Comparison of ENCODE assay signal across 1 cellular context in the genomic region with DNA sequence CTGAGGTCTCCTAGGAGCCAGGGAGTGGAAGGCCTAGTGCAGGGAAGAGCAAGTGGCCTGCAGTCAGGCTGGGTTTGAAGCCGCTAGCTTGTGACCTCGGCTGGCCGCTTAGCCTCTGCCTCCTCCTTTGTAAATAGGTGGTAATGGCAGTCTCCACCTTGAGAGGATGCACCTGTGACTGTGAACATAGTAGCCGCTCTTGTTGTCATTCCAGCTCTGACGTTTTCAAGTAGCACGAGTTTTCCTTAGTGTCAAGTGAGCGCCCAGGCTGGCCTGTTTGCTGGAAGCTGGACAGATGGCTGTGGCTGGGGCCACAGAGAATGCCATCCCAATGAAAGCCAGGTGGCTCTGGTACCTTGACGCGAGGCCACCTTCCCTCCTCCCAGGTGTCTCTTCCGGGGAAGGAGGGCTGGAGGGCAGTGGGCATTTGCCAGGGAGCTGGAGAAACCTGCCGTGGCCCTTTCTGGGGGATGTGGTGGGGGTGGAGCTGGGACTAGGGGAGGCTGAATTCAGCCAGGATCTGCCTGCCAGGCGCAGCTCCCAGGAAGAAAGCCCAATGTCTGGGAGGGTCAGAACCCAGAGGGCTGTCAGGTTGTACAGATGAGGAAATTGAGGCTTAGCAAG.
TF ChIP-seq lines count a peak whose summit lies in the region.

No MANE protein-coding gene starts in this region.

TF ChIP-seq in IMR-90, 13 proteins besides CTCF, POLR2A, EP300 and RAD21 (continued from another document):
- TF ChIP-seq, protein P1, sequence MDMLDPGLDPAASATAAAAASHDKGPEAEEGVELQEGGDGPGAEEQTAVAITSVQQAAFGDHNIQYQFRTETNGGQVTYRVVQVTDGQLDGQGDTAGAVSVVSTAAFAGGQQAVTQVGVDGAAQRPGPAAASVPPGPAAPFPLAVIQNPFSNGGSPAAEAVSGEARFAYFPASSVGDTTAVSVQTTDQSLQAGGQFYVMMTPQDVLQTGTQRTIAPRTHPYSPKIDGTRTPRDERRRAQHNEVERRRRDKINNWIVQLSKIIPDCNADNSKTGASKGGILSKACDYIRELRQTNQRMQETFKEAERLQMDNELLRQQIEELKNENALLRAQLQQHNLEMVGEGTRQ (IDR thresholded peaks at IDR 0.05; ENCODE audit: low read depth, low read length): no peak
- TF ChIP-seq, protein P2, sequence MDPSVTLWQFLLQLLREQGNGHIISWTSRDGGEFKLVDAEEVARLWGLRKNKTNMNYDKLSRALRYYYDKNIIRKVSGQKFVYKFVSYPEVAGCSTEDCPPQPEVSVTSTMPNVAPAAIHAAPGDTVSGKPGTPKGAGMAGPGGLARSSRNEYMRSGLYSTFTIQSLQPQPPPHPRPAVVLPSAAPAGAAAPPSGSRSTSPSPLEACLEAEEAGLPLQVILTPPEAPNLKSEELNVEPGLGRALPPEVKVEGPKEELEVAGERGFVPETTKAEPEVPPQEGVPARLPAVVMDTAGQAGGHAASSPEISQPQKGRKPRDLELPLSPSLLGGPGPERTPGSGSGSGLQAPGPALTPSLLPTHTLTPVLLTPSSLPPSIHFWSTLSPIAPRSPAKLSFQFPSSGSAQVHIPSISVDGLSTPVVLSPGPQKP (IDR thresholded peaks at IDR 0.05; ENCODE audit: borderline replicate concordance, low read depth, low read length): no peak
- no peak for TF ChIP-seq CHD1 (IDR thresholded peaks at IDR 0.05; ENCODE audit: low read depth, low read length)
- TF ChIP-seq MAFK (IDR thresholded peaks at IDR 0.05; ENCODE audit: low read depth, low read length): no peak
- no peak for TF ChIP-seq SMC3 (IDR thresholded peaks at IDR 0.05; ENCODE audit: low read depth, low read length)
